10 cellular contexts compared by ENCODE assay signal in genomic region chr1:212752934-212753497, GRCh38. TPM values are rescaled to one million over a fixed set of nuclear protein-coding genes. Genes with fewer than 3 reads are reported as not detected.
DNase-seq lines count a peak whose midpoint lies in the region; ATAC-seq and TF ChIP-seq lines count a peak whose summit lies in the region.
"Had no signal": no experiment of that assay in that cellular context is flagged by ENCODE, and none has a peak within 500 bp of the region (broad histone marks: within the 10 kb centered on the region; RNA-seq: fewer than 3 reads in every experiment).

No MANE protein-coding gene starts in this region.

- H3K4me1 Mint-ChIP-seq in CD4-positive, alpha-beta T cell (ENCODE audit: low read depth): peaks cover 51% of the 10 kb centered on the region
- peaks cover 51% of the 10 kb centered on the region for H3K4me1 Mint-ChIP-seq in activated CD4-positive, alpha-beta memory T cell treated with anti-CD3 and anti-CD28 coated beads for 36 hours (ENCODE audit: low read depth)

- no peaks in the 10 kb centered on the region for H3K9me3 Mint-ChIP-seq in CD4-positive, alpha-beta T cell
- H3K9me3 Mint-ChIP-seq in activated CD4-positive, alpha-beta memory T cell treated with anti-CD3 and anti-CD28 coated beads for 36 hours: no peaks in the 10 kb centered on the region

- no peak overlapping the region for H3K23ac ChIP-seq in mesenchymal stem cell (ENCODE audit: low read length in 2 of 2)

- no peak overlapping the region for H3K4ac ChIP-seq in mesenchymal stem cell (ENCODE audit: low read depth in 1 of 2, low read length in 2 of 2)

- no peak overlapping the region for H4K8ac ChIP-seq in mesenchymal stem cell (ENCODE audit: low read length)

- peak overlapping the region in 1 of 2 experiments; percentile 77 for H3K4me3 ChIP-seq in mesenchymal stem cell (ENCODE audit: insufficient read depth in 1 of 2, low read depth in 1 of 2, low read length in 2 of 2)
- H3K4me3 ChIP-seq: colonic mucosa, SJSA1 had no signal

- no peak overlapping the region for H3K4me2 ChIP-seq in mesenchymal stem cell (ENCODE audit: low read length, poor library complexity, severe bottlenecking)

- no peak overlapping the region for H2BK5ac ChIP-seq in mesenchymal stem cell (ENCODE audit: low read depth, low read length, poor library complexity, severe bottlenecking)

- no peak overlapping the region for H2BK12ac ChIP-seq in mesenchymal stem cell (ENCODE audit: low read length in 2 of 2)

- peak overlapping the region; percentile 69 for H3K4me3 Mint-ChIP-seq in CD4-positive, alpha-beta T cell
- H3K4me3 Mint-ChIP-seq in activated CD4-positive, alpha-beta memory T cell treated with anti-CD3 and anti-CD28 coated beads for 36 hours: peak overlapping the region; percentile 37

- peaks cover 13% of the 10 kb centered on the region for H3K79me1 ChIP-seq in mesenchymal stem cell (replicated peaks; ENCODE audit: low read length, poor library complexity, severe bottlenecking)

- peak overlapping the region; percentile 13 for H3K27ac ChIP-seq in CD4-positive, alpha-beta T cell (ENCODE audit: low read depth, low read length)
- H3K27ac ChIP-seq in mesenchymal stem cell (ENCODE audit: low read length, poor library complexity, severe bottlenecking): no peak overlapping the region
- H3K27ac ChIP-seq: colonic mucosa, SJSA1 had no signal

- no peaks in the 10 kb centered on the region for H3K9me3 ChIP-seq in CD4-positive, alpha-beta T cell (ENCODE audit: control insufficient read depth, low read length)
- no peaks in the 10 kb centered on the region for H3K9me3 ChIP-seq in mesenchymal stem cell (ENCODE audit: control insufficient read depth, low read length)
- H3K9me3 ChIP-seq: colonic mucosa, SJSA1 had no signal

- WGBS in mesenchymal stem cell: 81% methylated on average over 2 of the region's 3 CpGs

- peak overlapping the region in 1 of 2 experiments; percentile 30 for H3K18ac ChIP-seq in mesenchymal stem cell (ENCODE audit: low read depth in 1 of 2, low read length in 2 of 2)

- CTCF ChIA-PET in CD4-positive, alpha-beta T cell (lab: Charles Lee): interaction anchor here (1.0 to 1.5 kb wide), 3 partner anchors 9 to 88 kb away, joined by 3 to 4 read pairs (median 4); no protein-coding TSS in a partner anchor
- CTCF ChIA-PET in activated CD4-positive, alpha-beta memory T cell treated with anti-CD3 and anti-CD28 coated beads for 36 hours (lab: Charles Lee): interaction anchor here (0.9 to 3.2 kb wide), 6 partner anchors 15 to 88 kb away, joined by 3 to 14 read pairs (median 5); partner anchors contain the start of gene BATF3

- TF ChIP-seq CTCF in CD4-positive, alpha-beta T cell (IDR thresholded peaks at IDR 0.05): no peak

- H3K9ac ChIP-seq in mesenchymal stem cell (ENCODE audit: low read length): peak overlapping the region; percentile 80

- no peaks in the 10 kb centered on the region for H3K27me3 ChIP-seq in CD4-positive, alpha-beta T cell (ENCODE audit: control insufficient read depth, insufficient read depth, low read length)
- H3K27me3 ChIP-seq in mesenchymal stem cell (ENCODE audit: control insufficient read depth in 1 of 2, insufficient read depth in 1 of 2, low read length in 2 of 2): no peaks in the 10 kb centered on the region
- H3K27me3 ChIP-seq: colonic mucosa, SJSA1 had no signal

- H3K36me3 ChIP-seq in mesenchymal stem cell (ENCODE audit: control insufficient read depth in 1 of 2, insufficient read depth in 2 of 2, low read depth in 1 of 2, low read length in 2 of 2): peaks cover 0 to 4% of the 10 kb centered on the region in 2 experiments
- H3K36me3 ChIP-seq: colonic mucosa, SJSA1 had no signal

- H2AFZ ChIP-seq in mesenchymal stem cell (ENCODE audit: low read depth, low read length): no peak overlapping the region

- DNase-seq in CD4-positive, alpha-beta T cell: no peak
- peak; percentile 16 for DNase-seq in activated CD4-positive, alpha-beta memory T cell treated with anti-CD3 and anti-CD28 coated beads for 36 hours
- DNase-seq in mesenchymal stem cell (peak; percentile 62), cerebellar cortex (ENCODE audit: low spot score) (no peak), SHP77 treated with DMSO at 0.1 percent for 48 hours (lab: John Stamatoyannopoulos, UW) (no peak)
- DNase-seq in central memory CD4-positive, alpha-beta T cell: no peak
- DNase-seq: colonic mucosa had no signal

- POLR2A ChIA-PET in CD4-positive, alpha-beta T cell (lab: Charles Lee): interaction anchor here (0.6 to 2.4 kb wide), 2 partner anchors 9 to 16 kb away, joined by 4 to 18 read pairs; no protein-coding TSS in a partner anchor
- POLR2A ChIA-PET in activated CD4-positive, alpha-beta memory T cell treated with anti-CD3 and anti-CD28 coated beads for 36 hours (lab: Charles Lee): interaction anchor here (0.9 to 1.5 kb wide), 3 partner anchors 31 to 74 kb away, joined by 3 to 6 read pairs (median 5); no protein-coding TSS in a partner anchor

- H2BK15ac ChIP-seq in mesenchymal stem cell (ENCODE audit: low read depth, poor library complexity, severe bottlenecking): no peak overlapping the region

- H3K27me3 Mint-ChIP-seq in CD4-positive, alpha-beta T cell: no peaks in the 10 kb centered on the region
- no peaks in the 10 kb centered on the region for H3K27me3 Mint-ChIP-seq in activated CD4-positive, alpha-beta memory T cell treated with anti-CD3 and anti-CD28 coated beads for 36 hours

- intact Hi-C loops in CD4-positive, alpha-beta T cell (cut with DNase I, micrococcal nuclease): loop anchor here in 1 of 2 experiments (5.0 kb wide), 1 partner anchor 34 kb away; no protein-coding TSS in a partner anchor
- intact Hi-C loops in activated CD4-positive, alpha-beta memory T cell treated with anti-CD3 and anti-CD28 coated beads for 36 hours (cut with micrococcal nuclease): loop anchor here (1.0 to 2.0 kb wide), 4 partner anchors 16 to 52 kb away; no protein-coding TSS in a partner anchor

- H3K4me1 ChIP-seq in mesenchymal stem cell (ENCODE audit: control insufficient read depth, insufficient read depth, low read depth, low read length): no peaks in the 10 kb centered on the region
- H3K4me1 ChIP-seq: colonic mucosa had no signal

- no peak overlapping the region for H4K91ac ChIP-seq in mesenchymal stem cell (ENCODE audit: low read length)

- ATAC-seq in CD4-positive, alpha-beta T cell (ENCODE audit: poor library complexity): peak; percentile 25
- ATAC-seq in GM21447 (IDR thresholded peaks at IDR 0.05; ENCODE audit: unreplicated experiment) (peak; percentile 18), HG03135 (IDR thresholded peaks at IDR 0.05; ENCODE audit: unreplicated experiment) (no peak)

- no peak overlapping the region for H2AK5ac ChIP-seq in mesenchymal stem cell (ENCODE audit: low read length, severe bottlenecking)

- peaks cover 5% of the 10 kb centered on the region for H3K36me3 Mint-ChIP-seq in CD4-positive, alpha-beta T cell (ENCODE audit: low read depth)
- H3K36me3 Mint-ChIP-seq in activated CD4-positive, alpha-beta memory T cell treated with anti-CD3 and anti-CD28 coated beads for 36 hours: peaks cover 6% of the 10 kb centered on the region

- no peak overlapping the region for H2BK120ac ChIP-seq in mesenchymal stem cell (ENCODE audit: low read depth, low read length)

- peak overlapping the region; percentile 78 for H3K27ac Mint-ChIP-seq in CD4-positive, alpha-beta T cell
- peak overlapping the region; percentile 51 for H3K27ac Mint-ChIP-seq in activated CD4-positive, alpha-beta memory T cell treated with anti-CD3 and anti-CD28 coated beads for 36 hours

- peak overlapping the region in 1 of 2 experiments; percentile 28 for H3K14ac ChIP-seq in mesenchymal stem cell (ENCODE audit: low read length in 2 of 2)

RNA-seq across cellular contexts. Expression of gene NSL1, which starts 38.6 kb away (rescaled TPM):
- total RNA-seq in CD4-positive, alpha-beta T cell: 10 to 100 TPM; 14.1 to 15.7 TPM
- total RNA-seq in activated CD4-positive, alpha-beta memory T cell treated with anti-CD3 and anti-CD28 coated beads for 36 hours: 10 to 100 TPM; 39.8 to 41.8 TPM
- polyA plus RNA-seq in mesenchymal stem cell (2013, experiment 1 of 2): 18.1 TPM
- polyA plus RNA-seq in mesenchymal stem cell (2013, experiment 2 of 2): 19.1 TPM

RNA-seq across cellular contexts. Expression of gene TATDN3, which starts 38.7 kb away (rescaled TPM):
- 10 to 100 TPM; 12.2 to 13.8 TPM for total RNA-seq in CD4-positive, alpha-beta T cell
- total RNA-seq in activated CD4-positive, alpha-beta memory T cell treated with anti-CD3 and anti-CD28 coated beads for 36 hours: 10 to 100 TPM; 19.2 to 20.7 TPM
- polyA plus RNA-seq in mesenchymal stem cell (2013, experiment 1 of 2): 8.6 TPM
- 8.7 TPM for polyA plus RNA-seq in mesenchymal stem cell (2013, experiment 2 of 2)

RNA-seq across cellular contexts. Expression of gene BATF3, which starts 53.4 kb away (rescaled TPM):
- total RNA-seq in CD4-positive, alpha-beta T cell: 1 to 10 TPM in 1 of 2 experiments, under 1 TPM in 1; 0.92 to 1.2 TPM
- 100 to 1,000 TPM; 314 to 320 TPM for total RNA-seq in activated CD4-positive, alpha-beta memory T cell treated with anti-CD3 and anti-CD28 coated beads for 36 hours
- 7.8 TPM for polyA plus RNA-seq in mesenchymal stem cell (2013, experiment 1 of 2)
- 8.1 TPM for polyA plus RNA-seq in mesenchymal stem cell (2013, experiment 2 of 2)

Comparison
In these comparisons a context has a peak if more than half of its experiments do, and no peak if none do; other contexts are left out.
1. DNase-seq: peak in activated CD4-positive, alpha-beta memory T cell treated with anti-CD3 and anti-CD28 coated beads for 36 hours (single experiment) and mesenchymal stem cell (single experiment); none in CD4-positive, alpha-beta T cell (0 of 10), cerebellar cortex (single experiment), central memory CD4-positive, alpha-beta T cell (single experiment) and SHP77 treated with DMSO at 0.1 percent for 48 hours (single experiment).
2. RNA of gene BATF3, which starts 53.4 kb away (total RNA-seq): 314 to 320 TPM in activated CD4-positive, alpha-beta memory T cell treated with anti-CD3 and anti-CD28 coated beads for 36 hours; 0.92 to 1.2 TPM in CD4-positive, alpha-beta T cell; every median in the first group is over 100 times any median in the second.